In the genomic region with DNA sequence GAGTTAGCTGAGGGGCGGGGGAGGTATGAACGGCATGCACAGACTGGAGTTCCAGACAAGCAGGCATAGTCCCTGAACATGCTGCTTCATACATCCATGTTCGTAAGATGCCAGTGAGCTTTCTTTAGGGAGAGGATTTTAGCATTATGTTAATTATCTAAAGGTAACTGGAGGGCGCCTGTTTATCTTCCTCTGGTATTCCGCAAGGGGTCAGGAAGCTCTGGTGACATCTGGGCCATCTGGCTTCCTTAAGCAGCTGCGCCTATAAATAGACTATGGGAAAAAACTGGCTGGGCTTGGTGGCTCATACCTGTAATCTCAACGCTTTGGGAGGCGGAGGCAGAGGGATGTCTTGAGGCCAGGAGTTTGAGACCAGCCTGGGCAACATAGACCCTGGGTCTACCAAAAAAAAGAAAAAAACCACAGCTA, we compare ENCODE assay signal across 10 cellular contexts. TPM values are rescaled to one million over a fixed set of nuclear protein-coding genes. Genes with fewer than 3 reads are reported as not detected.
DNase-seq lines count a peak whose midpoint lies in the region; ATAC-seq and TF ChIP-seq lines count a peak whose summit lies in the region.
"Had no signal": no experiment of that assay in that cellular context is flagged by ENCODE, and none has a peak within 500 bp of the region (broad histone marks: within the 10 kb centered on the region; RNA-seq: fewer than 3 reads in every experiment).

No MANE protein-coding gene starts in this region.

- H3K27me3 ChIP-seq in PC-9 (ENCODE audit: insufficient read depth, low read depth) (no peaks in the 10 kb centered on the region), cardiac muscle cell (no peaks in the 10 kb centered on the region), skeletal muscle tissue (ENCODE audit: control insufficient read depth in 3 of 3, insufficient read depth in 3 of 3, low read length in 3 of 3) (no peaks in the 10 kb centered on the region), Peyer's patch (no peaks in the 10 kb centered on the region)
- H3K27me3 ChIP-seq: SJSA1 had no signal

- H3K9ac ChIP-seq in skeletal muscle tissue (ENCODE audit: low read depth in 1 of 3, low read length in 3 of 3) = no peak overlapping the region

- TF ChIP-seq CTCF in PC-9 (conservative IDR thresholded peaks at IDR 0.05) (no peak), cardiac muscle cell (IDR thresholded peaks at IDR 0.05; ENCODE audit: low read depth, low read length) (no peak), Peyer's patch (IDR thresholded peaks at IDR 0.05) (no peak)

- no peak for DNase-seq in activated T-cell treated with anti-CD3 and anti-CD28 coated beads, Interleukin-2, amount 50 U/mL, for 72 hours
- no peak for DNase-seq in activated T-cell treated with anti-CD3 and anti-CD28 coated beads, Interleukin-2, amount 50 U/mL, for 48 hours
- DNase-seq in PC-9 (no peak), cardiac muscle cell (ENCODE audit: low read depth in 1 of 2, low spot score in 1 of 2) (peak; percentile 11 to 94), DMS79 (lab: John Stamatoyannopoulos, UW) (no peak), Peyer's patch (no peak), NCI-H2081 (lab: John Stamatoyannopoulos, UW) (no peak)
- DNase-seq: activated effector memory CD4-positive, alpha-beta T cell treated with anti-CD3 and anti-CD28 coated beads, Interleukin-2, amount 50 U/mL, for 16 hours had no signal

- peaks cover 26% of the 10 kb centered on the region for H3K79me2 ChIP-seq in PC-9 (ENCODE audit: low read depth)

- POLR2A ChIA-PET in PC-9 (lab: Charles Lee; ENCODE audit: unreplicated experiment) = no interaction called here

- no peak for TF ChIP-seq POLR2A in Peyer's patch (IDR thresholded peaks at IDR 0.05)

- H3K27ac ChIP-seq in PC-9 (0 out of 2 replicates have a peak overlapping the region, but pooled peaks have one; percentile 84), cardiac muscle cell (peak overlapping the region; percentile 86), skeletal muscle tissue (ENCODE audit: low read depth, low read length) (peak overlapping the region; percentile 19), Peyer's patch (no peak overlapping the region)
- H3K27ac ChIP-seq: SJSA1 had no signal

- intact Hi-C loops in PC-9 (cut with micrococcal nuclease; ENCODE audit: unreplicated experiment) = loop anchor here (5.0 kb wide), 1 partner anchor 90 kb away; no protein-coding TSS in a partner anchor

- peaks cover 17% of the 10 kb centered on the region for H3K4me1 ChIP-seq in PC-9 (replicated peaks; ENCODE audit: insufficient read depth)
- peaks cover 15% of the 10 kb centered on the region for H3K4me1 ChIP-seq in cardiac muscle cell (ENCODE audit: low read depth)
- H3K4me1 ChIP-seq in skeletal muscle tissue (ENCODE audit: control insufficient read depth in 3 of 3, insufficient read depth in 3 of 3, low read length in 3 of 3) = peaks cover 4 to 29% (median 5%) of the 10 kb centered on the region in 3 donors
- H3K4me1 ChIP-seq in Peyer's patch = peaks cover 0 to 15% (median 0%) of the 10 kb centered on the region in 4 donors

- no peaks in the 10 kb centered on the region for H3K9me2 ChIP-seq in PC-9 (ENCODE audit: insufficient read depth)

- H3K27ac Mint-ChIP-seq in activated T-cell treated with anti-CD3 and anti-CD28 coated beads, Interleukin-2, amount 50 U/mL, for 72 hours = peak overlapping the region; percentile 14

- H2AFZ ChIP-seq in PC-9 = no peak overlapping the region

- H3K4me2 ChIP-seq in PC-9 = peak overlapping the region; percentile 73; the same call in 1 of the 2 replicates

- no peak for ATAC-seq in activated T-cell treated with anti-CD3 and anti-CD28 coated beads, Interleukin-2, amount 50 U/mL, for 72 hours (replicated peaks in 1 of 2)

- peaks cover 5% of the 10 kb centered on the region; the same call in 1 of the 2 replicates for H3K36me3 ChIP-seq in PC-9 (ENCODE audit: low read depth)
- H3K36me3 ChIP-seq in cardiac muscle cell = peaks cover 2% of the 10 kb centered on the region
- H3K36me3 ChIP-seq in skeletal muscle tissue (ENCODE audit: control insufficient read depth in 3 of 3, insufficient read depth in 3 of 3, low read length in 3 of 3) = peaks cover 0 to 14% (median 4%) of the 10 kb centered on the region in 3 donors
- peaks cover 0 to 20% (median 0%) of the 10 kb centered on the region in 3 donors for H3K36me3 ChIP-seq in Peyer's patch

- CTCF ChIA-PET in PC-9 (lab: Charles Lee) = no interaction called here

- H3K4me1 Mint-ChIP-seq in activated T-cell treated with anti-CD3 and anti-CD28 coated beads, Interleukin-2, amount 50 U/mL, for 72 hours (ENCODE audit: low read depth) = peaks cover 49% of the 10 kb centered on the region

- no peak overlapping the region for H3K4me3 ChIP-seq in PC-9
- no peak overlapping the region for H3K4me3 ChIP-seq in cardiac muscle cell
- no peak overlapping the region for H3K4me3 ChIP-seq in skeletal muscle tissue (ENCODE audit: low read length in 3 of 3)
- no peak overlapping the region for H3K4me3 ChIP-seq in Peyer's patch
- H3K4me3 ChIP-seq: SJSA1 had no signal

- no peaks in the 10 kb centered on the region for H3K27me3 Mint-ChIP-seq in activated T-cell treated with anti-CD3 and anti-CD28 coated beads, Interleukin-2, amount 50 U/mL, for 72 hours (ENCODE audit: low read depth)

- H4K20me1 ChIP-seq in PC-9 (ENCODE audit: insufficient read depth) = no peaks in the 10 kb centered on the region

- peaks cover 12% of the 10 kb centered on the region; the same call in 1 of the 2 replicates for H3F3A ChIP-seq in PC-9 (ENCODE audit: insufficient read depth, low read depth)

- H3K36me3 Mint-ChIP-seq in activated T-cell treated with anti-CD3 and anti-CD28 coated beads, Interleukin-2, amount 50 U/mL, for 72 hours (ENCODE audit: insufficient read depth in 2 of 2) = peaks cover 3 to 6% of the 10 kb centered on the region in 2 donors

- no TSS peak for BruUV-seq in PC-9 (replicated peaks; lab: Mats Ljungman, UMichigan)

- H3K9me3 Mint-ChIP-seq in activated T-cell treated with anti-CD3 and anti-CD28 coated beads, Interleukin-2, amount 50 U/mL, for 72 hours = no peaks in the 10 kb centered on the region

- H3K9me3 ChIP-seq in PC-9 (ENCODE audit: insufficient read depth, low read depth) (no peaks in the 10 kb centered on the region), cardiac muscle cell (ENCODE audit: low read depth) (no peaks in the 10 kb centered on the region), skeletal muscle tissue (ENCODE audit: control insufficient read depth in 3 of 3, low read length in 3 of 3) (no peaks in the 10 kb centered on the region), Peyer's patch (no peaks in the 10 kb centered on the region)
- H3K9me3 ChIP-seq: SJSA1 had no signal

- peak overlapping the region; percentile 28 to 99 for H3K4me3 Mint-ChIP-seq in activated T-cell treated with anti-CD3 and anti-CD28 coated beads, Interleukin-2, amount 50 U/mL, for 72 hours

RNA-seq across cellular contexts. Expression of gene FBXO22, which starts 1.5 kb away (rescaled TPM):
- 10 to 100 TPM; 44.6 to 45.8 TPM for total RNA-seq in activated T-cell treated with anti-CD3 and anti-CD28 coated beads, Interleukin-2, amount 50 U/mL, for 72 hours
- total RNA-seq in PC-9 (2021) (37.5 and 47.9 TPM in 2 replicates), cardiac muscle cell (34.7 and 35.7 TPM in 2 replicates), skeletal muscle tissue (9.9 TPM), Peyer's patch (10 to 100 TPM in 3 of 4 donors, 1 to 10 TPM in 1; 8.3 to 21.4 (median 19.4) TPM)
- polyA plus RNA-seq in cardiac muscle cell = 50.9 and 77.0 TPM in 2 replicates

RNA-seq across cellular contexts. Expression of gene UBE2Q2, which starts 58.9 kb away (rescaled TPM):
- total RNA-seq in activated T-cell treated with anti-CD3 and anti-CD28 coated beads, Interleukin-2, amount 50 U/mL, for 72 hours = 10 to 100 TPM; 16.1 to 20.7 TPM
- total RNA-seq in PC-9 (2021) = 15.6 and 20.0 TPM in 2 replicates
- 27.0 and 36.7 TPM in 2 replicates for total RNA-seq in cardiac muscle cell
- 33.7 and 50.1 TPM in 2 replicates for polyA plus RNA-seq in cardiac muscle cell
- total RNA-seq in skeletal muscle tissue = 53.2 TPM
- total RNA-seq in Peyer's patch = 10 to 100 TPM in 2 of 4 donors, 1 to 10 TPM in 2; 9.3 to 52.0 (median 12.2) TPM

Comparison
In these comparisons a context has a peak if more than half of its experiments do, and no peak if none do; other contexts are left out.
1. DNase-seq: peak in cardiac muscle cell (2 of 2); none in activated T-cell treated with anti-CD3 and anti-CD28 coated beads, Interleukin-2, amount 50 U/mL, for 72 hours (0 of 2), activated T-cell treated with anti-CD3 and anti-CD28 coated beads, Interleukin-2, amount 50 U/mL, for 48 hours (0 of 2), PC-9 (0 of 2), DMS79 (single experiment), Peyer's patch (0 of 3) and NCI-H2081 (0 of 2).
2. H3K27ac ChIP-seq: peak in PC-9 (single experiment), cardiac muscle cell (single experiment) and skeletal muscle tissue (single experiment); none in Peyer's patch (0 of 4).